15 cellular contexts compared by ENCODE assay signal in the genomic region with DNA sequence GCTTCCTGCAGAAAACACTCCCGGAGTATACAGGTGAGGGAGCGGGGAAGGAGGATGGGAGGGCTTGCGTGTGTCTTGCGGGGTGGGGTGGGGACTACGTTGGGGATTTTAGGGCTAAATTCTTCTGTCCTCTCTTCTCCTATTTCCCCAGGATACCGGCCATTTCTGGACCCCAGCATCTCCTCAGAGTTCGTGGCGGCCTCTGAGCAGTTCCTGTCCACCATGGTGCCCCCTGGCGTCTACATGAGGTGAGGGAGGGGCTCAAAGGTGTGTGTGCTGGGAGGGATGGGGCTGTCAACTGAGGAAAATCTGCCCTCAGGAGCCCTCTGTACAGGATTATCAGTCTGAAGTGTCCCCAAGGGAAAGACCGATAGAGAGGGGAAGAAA. TPM values are rescaled to one million over a fixed set of nuclear protein-coding genes. Genes with fewer than 3 reads are reported as not detected.
DNase-seq lines count a peak whose midpoint lies in the region; ATAC-seq, FAIRE-seq and TF ChIP-seq lines count a peak whose summit lies in the region.
"Had no signal": no experiment of that assay in that cellular context is flagged by ENCODE, and none has a peak within 500 bp of the region (broad histone marks: within the 10 kb centered on the region; RNA-seq: fewer than 3 reads in every experiment).

No MANE protein-coding gene starts in this region.

- no peaks in the 10 kb centered on the region for H3K79me2 ChIP-seq in K562 (ENCODE audit: control insufficient read depth, insufficient read depth, low read length)

- H3K9ac ChIP-seq in K562 (ENCODE audit: insufficient read depth in 1 of 2, low read depth in 2 of 2, low read length in 2 of 2), result no peak overlapping the region

- ATAC-seq in K562, result peak; percentile 70
- no peak for ATAC-seq in HG03108 (IDR thresholded peaks at IDR 0.05; ENCODE audit: unreplicated experiment)

- H3K27ac ChIP-seq in K562 (ENCODE audit: extremely low read depth, low read depth, low read length), result no peak overlapping the region
- no peak overlapping the region for H3K27ac ChIP-seq in prostate gland
- H3K27ac ChIP-seq in small intestine (ENCODE audit: low read depth in 1 of 2, low read length in 1 of 2), result no peak overlapping the region
- H3K27ac ChIP-seq: heart left ventricle, skin epidermis, VCaP had no signal

- H3K9me3 Mint-ChIP-seq in nephron progenitor cell, result no peaks in the 10 kb centered on the region
- H3K9me3 Mint-ChIP-seq: mesothelial cell of epicardium had no signal

- no peaks in the 10 kb centered on the region for H4K20me1 ChIP-seq in K562 (replicated peaks; ENCODE audit: control insufficient read depth, insufficient read depth, low read length)

- no peak overlapping the region for H3K4me2 ChIP-seq in K562 (ENCODE audit: insufficient read depth, low read length)

- POLR2A ChIA-PET in K562 (lab: Yijun Ruan, JAX), result no interaction called here

- FAIRE-seq in K562 (lab: Jason Lieb, UNC) (no peak), small intestine (lab: Jason Lieb, UNC) (no peak)
- FAIRE-seq: H54 had no signal

- H3K4me3 Mint-ChIP-seq in nephron progenitor cell, result peak overlapping the region; percentile 34
- H3K4me3 Mint-ChIP-seq: mesothelial cell of epicardium had no signal

- H3K9me1 ChIP-seq in K562 (ENCODE audit: control insufficient read depth, insufficient read depth, low read length), result no peaks in the 10 kb centered on the region

- no peak overlapping the region for H3K27ac Mint-ChIP-seq in nephron progenitor cell
- H3K27ac Mint-ChIP-seq: mesothelial cell of epicardium had no signal

- in situ Hi-C loops in GM13977 (cut with MboI; ENCODE audit: low pct_unique_long_range_greater_than_20kb, low sequenced_read_pairs, unreplicated experiment) (no loop called here), K562 (cut with MboI) (no loop called here)

- peaks cover 39% of the 10 kb centered on the region for H3K4me1 Mint-ChIP-seq in nephron progenitor cell

- H3K4me1 ChIP-seq in K562 (replicated peaks in 1 of 2; ENCODE audit: control insufficient read depth in 2 of 2, insufficient read depth in 2 of 2, low read length in 2 of 2), result peaks cover 0 to 5% of the 10 kb centered on the region in 2 experiments; a peak in 2 of 5 replicates
- H3K4me1 ChIP-seq in prostate gland (replicated peaks), result no peaks in the 10 kb centered on the region
- peaks cover 0 to 2% of the 10 kb centered on the region in 2 donors for H3K4me1 ChIP-seq in small intestine (ENCODE audit: control insufficient read depth in 2 of 2, insufficient read depth in 1 of 2, low read depth in 1 of 2, low read length in 1 of 2)

- H3K9me3 ChIP-seq in K562 (replicated peaks; ENCODE audit: control insufficient read depth, insufficient read depth, low read depth, low read length) (no peaks in the 10 kb centered on the region), prostate gland (no peaks in the 10 kb centered on the region), small intestine (ENCODE audit: control insufficient read depth, low read depth) (no peaks in the 10 kb centered on the region)
- H3K9me3 ChIP-seq: heart left ventricle had no signal

- H3K36me3 Mint-ChIP-seq in nephron progenitor cell (ENCODE audit: low read depth), result no peaks in the 10 kb centered on the region
- H3K36me3 Mint-ChIP-seq: mesothelial cell of epicardium had no signal

- H2AFZ ChIP-seq in K562 (ENCODE audit: low read depth, low read length), result no peak overlapping the region

- BruUV-seq in K562 (replicated peaks; lab: Mats Ljungman, UMichigan), result no TSS peak

- no peak overlapping the region for H3K4me3 ChIP-seq in K562
- H3K4me3 ChIP-seq in prostate gland, result no peak overlapping the region
- no peak overlapping the region for H3K4me3 ChIP-seq in small intestine (ENCODE audit: low read depth in 1 of 2, low read length in 2 of 2)
- H3K4me3 ChIP-seq: heart left ventricle, skin epidermis had no signal

- H3K27me3 Mint-ChIP-seq in nephron progenitor cell (ENCODE audit: low read depth, poor library complexity), result peaks cover 66% of the 10 kb centered on the region

- no peaks in the 10 kb centered on the region for H3K36me3 ChIP-seq in K562 (ENCODE audit: control insufficient read depth, insufficient read depth, low read length)
- H3K36me3 ChIP-seq in prostate gland, result no peaks in the 10 kb centered on the region
- no peaks in the 10 kb centered on the region for H3K36me3 ChIP-seq in small intestine (ENCODE audit: control insufficient read depth in 2 of 2, insufficient read depth in 2 of 2, low read length in 2 of 2)
- H3K36me3 ChIP-seq: heart left ventricle had no signal

- TF ChIP-seq EP300 in K562 (IDR thresholded peaks at IDR 0.05; ENCODE audit: low read length), result no peak

- H3K27me3 ChIP-seq in K562 (ENCODE audit: control insufficient read depth in 2 of 2, insufficient read depth in 2 of 2, low read length in 2 of 2), result peaks cover 12 to 21% of the 10 kb centered on the region in 2 experiments; a peak in 3 of 5 replicates
- no peaks in the 10 kb centered on the region for H3K27me3 ChIP-seq in prostate gland (replicated peaks; ENCODE audit: insufficient read depth)
- H3K27me3 ChIP-seq in small intestine (ENCODE audit: control insufficient read depth in 2 of 2, insufficient read depth in 2 of 2, low read length in 2 of 2), result peaks cover 0 to 13% of the 10 kb centered on the region in 2 donors

- WGBS in K562 (ENCODE audit: insufficient coverage, low coverage, missing lambda C conversion rate), result 5% methylated on average over 3 of the region's 10 CpGs
- 50% methylated on average over 10 of the region's 10 CpGs for WGBS in prostate gland
- 20 to 30% (median 27%) methylated on average over 10 of the region's 10 CpGs for WGBS in small intestine, 3 donors

- DNase-seq in NCI-H82 (lab: John Stamatoyannopoulos, UW) (peak; percentile 31), NCI-H82 treated with DMSO at 0.1 percent for 48 hours (lab: John Stamatoyannopoulos, UW; ENCODE audit: unreplicated experiment) (no peak), GM13977 (ENCODE audit: low spot score) (no peak), K562 (ENCODE audit: extremely low read depth in 1 of 4, low spot score in 3 of 4) (peak; percentile 40 to 50 (median 44)), nephron progenitor cell (peak; percentile 41), prostate gland (ENCODE audit: low spot score) (no peak), small intestine (no peak)
- DNase-seq: activated gamma-delta T cell treated with Interleukin-2 at 50 U/mL for 16 hours had no signal

- TF ChIP-seq CTCF in GM13977 (IDR thresholded peaks at IDR 0.05; ENCODE audit: extremely low read depth, insufficient read depth, missing control alignments) (peak; percentile 45), K562 (IDR thresholded peaks at IDR 0.05 in 2 of 3, conservative IDR thresholded peaks at IDR 0.05 in 1 of 3; ENCODE audit: insufficient read depth in 2 of 3, low read depth in 1 of 3, low read length in 3 of 3) (peak; percentile 25 to 55 (median 35); a peak in 4 of 6 replicates), nephron progenitor cell (IDR thresholded peaks at IDR 0.05) (peak; percentile 26), prostate gland (IDR thresholded peaks at IDR 0.05) (no peak)

- no peak for TF ChIP-seq POLR2A in K562 (conservative IDR thresholded peaks at IDR 0.05)
- TF ChIP-seq POLR2A in prostate gland (IDR thresholded peaks at IDR 0.05), result no peak

- CTCF ChIA-PET in K562 (lab: Yijun Ruan, JAX; ENCODE audit: low intra/inter-chr PET ratio), result no interaction called here

- intact Hi-C loops in K562 (cut with micrococcal nuclease) (no loop called here), prostate gland (cut with DNase I) (no loop called here)

- peak in 1 of 2 experiments; percentile 25; a peak in 2 of 4 replicates for TF ChIP-seq RAD21 in K562 (CRISPR knock-in tag; conservative IDR thresholded peaks at IDR 0.05 in 1 of 2, IDR thresholded peaks at IDR 0.05 in 1 of 2)

RNA-seq across cellular contexts. Expression of a gene that starts 6.6 kb away (rescaled TPM):
- total RNA-seq in K562 (2011; cell fraction: chromatin; rRNA removed; ENCODE audit: low replicate concordance), result 1.0 TPM in 1 of 2 replicates, not detected in the other
- total RNA-seq in K562 (2011; cell fraction: nucleolus; rRNA removed), result 0.39 and 0.50 TPM in 2 replicates
- 0.38 TPM in 1 of 2 replicates, not detected in the other for total RNA-seq in K562 (2011; cell fraction: nucleoplasm; rRNA removed)
- not detected in 2 replicates for total RNA-seq in K562 (2014; rRNA removed)
- not detected in 2 replicates for total RNA-seq in K562 (2014; rRNA removed; fragmentation: Illumina TruSeq; extraction: Trizol)
- total RNA-seq in K562 (2015; rRNA removed; fragmentation: Illumina TruSeq; extraction: Trizol), result not detected in 2 replicates
- 0.22 TPM in 2 replicates for total RNA-seq in K562 (2021)
- 0.01 TPM in 1 of 2 replicates, not detected in the other for polyA plus RNA-seq in K562 (2011; rRNA removed)
- 0.03 TPM in 1 of 2 replicates, not detected in the other for polyA plus RNA-seq in K562 (2011; cell fraction: cytosol; rRNA removed)
- polyA plus RNA-seq in K562 (2011; cell fraction: nucleus; rRNA removed), result 0.04 and 0.73 TPM in 2 replicates
- 0.29 and 0.79 TPM in 2 replicates for polyA plus RNA-seq in K562 (2012)
- polyA plus RNA-seq in K562 (2014; fragmentation: Illumina TruSeq; extraction: Trizol), result not detected in 2 replicates
- under 1 TPM in 1 of 2 experiments, not detected in 1; 0.01 TPM for polyA plus RNA-seq in K562 (2014; fragmentation: Nextera tagmentation; extraction: Ambion mirVana)
- not detected in 2 replicates for polyA plus RNA-seq in K562 (2014; rRNA removed)
- not detected in 2 replicates for polyA minus RNA-seq in K562 (2011; rRNA and poly(A)+ RNA removed)
- not detected in 2 replicates for polyA minus RNA-seq in K562 (2011; cell fraction: cytosol; rRNA and poly(A)+ RNA removed)
- polyA minus RNA-seq in K562 (2011; cell fraction: nucleus; rRNA and poly(A)+ RNA removed), result not detected in 2 replicates
- total RNA-seq in prostate gland, result 10 to 100 TPM; 18.4 to 32.1 TPM
- under 1 TPM in 2 of 3 donors, not detected in 1; 0.33 to 0.67 TPM for polyA plus RNA-seq in small intestine
- total RNA-seq: A172 had no signal

RNA-seq across cellular contexts. Expression of a gene that starts 6.7 kb away (rescaled TPM):
- 0.19 and 2.7 TPM in 2 replicates for total RNA-seq in K562 (2011; cell fraction: chromatin; rRNA removed; ENCODE audit: low replicate concordance)
- total RNA-seq in K562 (2011; cell fraction: nucleolus; rRNA removed), result 0.26 and 1.8 TPM in 2 replicates
- 0.29 and 0.38 TPM in 2 replicates for total RNA-seq in K562 (2011; cell fraction: nucleoplasm; rRNA removed)
- total RNA-seq in K562 (2014; rRNA removed) (not detected in 2 replicates), K562 (2014; rRNA removed; fragmentation: Illumina TruSeq; extraction: Trizol) (not detected in 2 replicates), K562 (2015; rRNA removed; fragmentation: Illumina TruSeq; extraction: Trizol) (not detected in 2 replicates), K562 (2021) (0.24 TPM in 1 of 2 replicates, not detected in the other), prostate gland (10 to 100 TPM; 17.6 to 38.8 TPM)
- polyA plus RNA-seq in K562 (2011; rRNA removed) (0.17 TPM in 1 of 2 replicates, not detected in the other), K562 (2014; fragmentation: Illumina TruSeq; extraction: Trizol) (not detected in 2 replicates), K562 (2014; fragmentation: Nextera tagmentation; extraction: Ambion mirVana) (not detected), K562 (2014; rRNA removed) (0.74 TPM in 1 of 2 replicates, not detected in the other), small intestine (under 1 TPM; 0.27 to 0.89 (median 0.48) TPM)
- polyA plus RNA-seq in K562 (2011; cell fraction: cytosol; rRNA removed), result 0.12 TPM in 1 of 2 replicates, not detected in the other
- polyA plus RNA-seq in K562 (2011; cell fraction: nucleus; rRNA removed), result 0.28 and 1.5 TPM in 2 replicates
- polyA plus RNA-seq in K562 (2012), result 0.14 TPM in 1 of 2 replicates, not detected in the other
- polyA minus RNA-seq in K562 (2011; rRNA and poly(A)+ RNA removed), result 0.18 TPM in 1 of 2 replicates, not detected in the other
- polyA minus RNA-seq in K562 (2011; cell fraction: cytosol; rRNA and poly(A)+ RNA removed), result not detected in 2 replicates
- 0.40 TPM in 1 of 2 replicates, not detected in the other for polyA minus RNA-seq in K562 (2011; cell fraction: nucleus; rRNA and poly(A)+ RNA removed)
- total RNA-seq: A172 had no signal

RNA-seq across cellular contexts. Expression of a gene that starts 22.2 kb away (rescaled TPM):
- total RNA-seq in K562 (2011; cell fraction: chromatin; rRNA removed; ENCODE audit: low replicate concordance), result not detected in 2 replicates
- total RNA-seq in K562 (2011; cell fraction: nucleolus; rRNA removed), result not detected in 2 replicates
- total RNA-seq in K562 (2011; cell fraction: nucleoplasm; rRNA removed), result not detected in 2 replicates
- not detected in 2 replicates for total RNA-seq in K562 (2014; rRNA removed)
- total RNA-seq in K562 (2014; rRNA removed; fragmentation: Illumina TruSeq; extraction: Trizol), result not detected in 2 replicates
- not detected in 2 replicates for total RNA-seq in K562 (2015; rRNA removed; fragmentation: Illumina TruSeq; extraction: Trizol)
- total RNA-seq in K562 (2021), result not detected in 2 replicates
- not detected in 2 replicates for polyA plus RNA-seq in K562 (2011; rRNA removed)
- not detected in 2 replicates for polyA plus RNA-seq in K562 (2011; cell fraction: cytosol; rRNA removed)
- not detected in 2 replicates for polyA plus RNA-seq in K562 (2011; cell fraction: nucleus; rRNA removed)
- polyA plus RNA-seq in K562 (2012), result 0.05 TPM in 1 of 2 replicates, not detected in the other
- not detected in 2 replicates for polyA plus RNA-seq in K562 (2014; fragmentation: Illumina TruSeq; extraction: Trizol)
- not detected for polyA plus RNA-seq in K562 (2014; fragmentation: Nextera tagmentation; extraction: Ambion mirVana)
- polyA plus RNA-seq in K562 (2014; rRNA removed), result not detected in 2 replicates
- polyA minus RNA-seq in K562 (2011; rRNA and poly(A)+ RNA removed), result not detected in 2 replicates
- polyA minus RNA-seq in K562 (2011; cell fraction: cytosol; rRNA and poly(A)+ RNA removed), result not detected in 2 replicates
- polyA minus RNA-seq in K562 (2011; cell fraction: nucleus; rRNA and poly(A)+ RNA removed), result not detected in 2 replicates
- not detected for total RNA-seq in prostate gland
- polyA plus RNA-seq in small intestine, result 1 to 10 TPM in 1 of 3 donors, not detected in 2; 7.5 TPM
- total RNA-seq: A172, heart left ventricle, mesothelial cell of epicardium had no signal

RNA-seq across cellular contexts. Expression of a gene that starts 22.4 kb away (rescaled TPM):
- 0.19 and 2.6 TPM in 2 replicates for total RNA-seq in K562 (2011; cell fraction: chromatin; rRNA removed; ENCODE audit: low replicate concordance)
- 0.13 and 0.50 TPM in 2 replicates for total RNA-seq in K562 (2011; cell fraction: nucleolus; rRNA removed)
- total RNA-seq in K562 (2011; cell fraction: nucleoplasm; rRNA removed), result 0.23 and 1.2 TPM in 2 replicates
- total RNA-seq in K562 (2014; rRNA removed) (under 0.01 TPM in 1 of 2 replicates, not detected in the other), K562 (2014; rRNA removed; fragmentation: Illumina TruSeq; extraction: Trizol) (not detected in 2 replicates), K562 (2015; rRNA removed; fragmentation: Illumina TruSeq; extraction: Trizol) (not detected in 2 replicates), K562 (2021) (0.02 and 0.36 TPM in 2 replicates), prostate gland (1 to 10 TPM; 2.3 to 2.5 TPM)
- polyA plus RNA-seq in K562 (2011; rRNA removed) (0.01 and 0.03 TPM in 2 replicates), K562 (2014; fragmentation: Illumina TruSeq; extraction: Trizol) (not detected in 2 replicates), K562 (2014; fragmentation: Nextera tagmentation; extraction: Ambion mirVana) (not detected), K562 (2014; rRNA removed) (0.01 and 0.05 TPM in 2 replicates), small intestine (1 to 10 TPM in 1 of 3 donors, not detected in 2; 8.7 TPM)
- 0.01 TPM in 1 of 2 replicates, not detected in the other for polyA plus RNA-seq in K562 (2011; cell fraction: cytosol; rRNA removed)
- polyA plus RNA-seq in K562 (2011; cell fraction: nucleus; rRNA removed), result 0.08 and 0.55 TPM in 2 replicates
- 0.03 and 0.11 TPM in 2 replicates for polyA plus RNA-seq in K562 (2012)
- 0.03 and 0.04 TPM in 2 replicates for polyA minus RNA-seq in K562 (2011; rRNA and poly(A)+ RNA removed)
- polyA minus RNA-seq in K562 (2011; cell fraction: cytosol; rRNA and poly(A)+ RNA removed), result not detected in 2 replicates
- polyA minus RNA-seq in K562 (2011; cell fraction: nucleus; rRNA and poly(A)+ RNA removed), result 0.27 TPM in 1 of 2 replicates, not detected in the other

RNA-seq across cellular contexts. Expression of a gene that starts 51.4 kb away (rescaled TPM):
- total RNA-seq in K562 (2011; cell fraction: chromatin; rRNA removed; ENCODE audit: low replicate concordance), result 3.0 and 6.7 TPM in 2 replicates
- 1.7 and 5.3 TPM in 2 replicates for total RNA-seq in K562 (2011; cell fraction: nucleolus; rRNA removed)
- total RNA-seq in K562 (2011; cell fraction: nucleoplasm; rRNA removed), result 2.5 and 6.9 TPM in 2 replicates
- 0.54 and 1.1 TPM in 2 replicates for total RNA-seq in K562 (2014; rRNA removed)
- 0.51 and 0.80 TPM in 2 replicates for total RNA-seq in K562 (2014; rRNA removed; fragmentation: Illumina TruSeq; extraction: Trizol)
- 0.62 and 0.68 TPM in 2 replicates for total RNA-seq in K562 (2015; rRNA removed; fragmentation: Illumina TruSeq; extraction: Trizol)
- total RNA-seq in K562 (2021), result 1.3 and 1.4 TPM in 2 replicates
- polyA plus RNA-seq in K562 (2011; rRNA removed), result 0.74 and 2.2 TPM in 2 replicates
- 0.65 and 2.4 TPM in 2 replicates for polyA plus RNA-seq in K562 (2011; cell fraction: cytosol; rRNA removed)
- polyA plus RNA-seq in K562 (2011; cell fraction: nucleus; rRNA removed), result 1.4 and 4.0 TPM in 2 replicates
- polyA plus RNA-seq in K562 (2012), result 1.2 and 1.5 TPM in 2 replicates
- polyA plus RNA-seq in K562 (2014; fragmentation: Illumina TruSeq; extraction: Trizol), result 0.95 and 1.2 TPM in 2 replicates
- polyA plus RNA-seq in K562 (2014; fragmentation: Nextera tagmentation; extraction: Ambion mirVana), result not detected
- polyA plus RNA-seq in K562 (2014; rRNA removed), result 0.66 and 0.85 TPM in 2 replicates
- polyA minus RNA-seq in K562 (2011; rRNA and poly(A)+ RNA removed), result 0.36 and 2.0 TPM in 2 replicates
- polyA minus RNA-seq in K562 (2011; cell fraction: cytosol; rRNA and poly(A)+ RNA removed), result 1.5 and 2.7 TPM in 2 replicates
- polyA minus RNA-seq in K562 (2011; cell fraction: nucleus; rRNA and poly(A)+ RNA removed), result 3.0 and 4.2 TPM in 2 replicates
- 10 to 100 TPM; 11.2 to 13.7 TPM for total RNA-seq in prostate gland
- 10 to 100 TPM in 2 of 3 donors, 1 to 10 TPM in 1; 9.5 to 25.0 (median 11.3) TPM for polyA plus RNA-seq in small intestine
- total RNA-seq: A172 had no signal

Comparison
In these comparisons a context has a peak if more than half of its experiments do, and no peak if none do; other contexts are left out.
1. DNase-seq: peak in NCI-H82 (single experiment), K562 (4 of 4) and nephron progenitor cell (single experiment); none in NCI-H82 treated with DMSO at 0.1 percent for 48 hours (single experiment), GM13977 (single experiment), prostate gland (single experiment) and small intestine (single experiment).
2. CTCF ChIP-seq: peak in GM13977 (single experiment), K562 (3 of 3) and nephron progenitor cell (single experiment); none in prostate gland (0 of 4).
3. RNA of a gene that starts 6.6 kb away (total RNA-seq): 18.4 to 32.1 TPM in prostate gland; 0.22 to 1.0 TPM in K562; every median in the first group is over 4 times any median in the second.
4. RNA of a gene that starts 6.7 kb away (total RNA-seq): 17.6 to 38.8 TPM in prostate gland; 0.19 to 2.7 TPM in K562; every median in the first group is over 4 times any median in the second.